Comparison of ENCODE assay signal across 8 cellular contexts in genomic region chr19:38653028-38653571, GRCh38. TPM values are rescaled to one million over a fixed set of nuclear protein-coding genes. Genes with fewer than 3 reads are reported as not detected.
A peak's percentile ranks its signal among the peaks of the same experiment; 100 is the strongest.
DNase-seq lines count a peak whose midpoint lies in the region; ATAC-seq and TF ChIP-seq lines count a peak whose summit lies in the region.

No MANE protein-coding gene starts in this region.

- DNase-seq in CD8-positive, alpha-beta memory T cell = no peak
- DNase-seq in NCI-H748 treated with DMSO at 0.1 percent for 48 hours (lab: John Stamatoyannopoulos, UW) = peak; percentile 8
- DNase-seq in epithelial cell of prostate (ENCODE audit: low read depth, low spot score) = no peak
- no peak for DNase-seq in neural crest cell (ENCODE audit: low read depth, low spot score)
- no peak for DNase-seq in neuronal stem cell (ENCODE audit: low spot score)
- no peak for DNase-seq in stimulated activated CD8-positive, alpha-beta memory T cell treated with anti-CD3 and anti-CD28 coated beads, Interleukin-4, amount 100 ng/mL, for 48 hours
- DNase-seq in NCI-H187 treated with DMSO at 0.1 percent for 48 hours (lab: John Stamatoyannopoulos, UW) = no peak

- H3K9me3 ChIP-seq in CD8-positive, alpha-beta memory T cell (ENCODE audit: low read length) = no peaks in the 10 kb centered on the region
- H3K9me3 ChIP-seq in neuronal stem cell (replicated peaks in 1 of 2; ENCODE audit: control insufficient read depth in 2 of 2, insufficient read depth in 1 of 2, low read depth in 1 of 2, low read length in 2 of 2) = no peaks in the 10 kb centered on the region

- H4K8ac ChIP-seq in neuronal stem cell (ENCODE audit: low read depth, low read length) = no peak overlapping the region

- no CpG with 5 or more reads among the region's 7 CpGs for WGBS in neuronal stem cell (ENCODE audit: extremely low coverage in 2 of 2, insufficient read length in 2 of 2, insufficient replicate concordance in 1 of 2), 2 donors

- no peaks in the 10 kb centered on the region for H3K9me3 Mint-ChIP-seq in CD8-positive, alpha-beta memory T cell
- no peaks in the 10 kb centered on the region for H3K9me3 Mint-ChIP-seq in neural crest cell

- CTCF ChIA-PET in CD8-positive, alpha-beta memory T cell (lab: Charles Lee) = no interaction called here

- no peak overlapping the region for H3K18ac ChIP-seq in neuronal stem cell (ENCODE audit: low read length)

- no peak overlapping the region for H3K4me3 ChIP-seq in CD8-positive, alpha-beta memory T cell (ENCODE audit: low read length)
- no peak overlapping the region for H3K4me3 ChIP-seq in neuronal stem cell (ENCODE audit: low read length in 2 of 2)

- H3K4me1 Mint-ChIP-seq in CD8-positive, alpha-beta memory T cell = peaks cover 83 to 99% (median 97%) of the 10 kb centered on the region in 3 donors
- peaks cover 90% of the 10 kb centered on the region for H3K4me1 Mint-ChIP-seq in neural crest cell

- H3K27ac Mint-ChIP-seq in CD8-positive, alpha-beta memory T cell = peak overlapping the region in 5 of 8 donors; percentile 27 to 90 (median 83)
- H3K27ac Mint-ChIP-seq in neural crest cell (ENCODE audit: unreplicated experiment) = no peak overlapping the region

- H3K27ac ChIP-seq in CD8-positive, alpha-beta memory T cell (ENCODE audit: low read depth, low read length) = peak overlapping the region; percentile 57
- H3K27ac ChIP-seq in epithelial cell of prostate = peak overlapping the region; percentile 99
- H3K27ac ChIP-seq in neuronal stem cell (replicated peaks; ENCODE audit: low read length) = no peak overlapping the region

- H3K27me3 Mint-ChIP-seq in CD8-positive, alpha-beta memory T cell = no peaks in the 10 kb centered on the region
- no peaks in the 10 kb centered on the region for H3K27me3 Mint-ChIP-seq in neural crest cell (ENCODE audit: low read depth)

- H3K27me3 ChIP-seq in CD8-positive, alpha-beta memory T cell (ENCODE audit: insufficient read depth, low read length, poor library complexity, severe bottlenecking) = no peaks in the 10 kb centered on the region
- no peaks in the 10 kb centered on the region for H3K27me3 ChIP-seq in neuronal stem cell (ENCODE audit: control insufficient read depth in 3 of 3, insufficient read depth in 3 of 3, low read depth in 1 of 3, low read length in 3 of 3)

- no peak overlapping the region for H2BK12ac ChIP-seq in neuronal stem cell (ENCODE audit: low read length)

- H2AFZ ChIP-seq in neuronal stem cell (ENCODE audit: low read length) = no peak overlapping the region

- no peak overlapping the region for H3K14ac ChIP-seq in neuronal stem cell (ENCODE audit: low read length)

- H3K36me3 ChIP-seq in CD8-positive, alpha-beta memory T cell (ENCODE audit: insufficient read depth, low read length) = no peaks in the 10 kb centered on the region
- H3K36me3 ChIP-seq in neuronal stem cell (replicated peaks in 1 of 2; ENCODE audit: control insufficient read depth in 2 of 2, insufficient read depth in 2 of 2, low read length in 2 of 2) = peaks cover 4 to 53% of the 10 kb centered on the region in 2 donors

- H3K23ac ChIP-seq in neuronal stem cell (ENCODE audit: low read depth, low read length, poor library complexity) = no peak overlapping the region

- H3K4me1 ChIP-seq in CD8-positive, alpha-beta memory T cell (ENCODE audit: insufficient read depth, low read length) = peaks cover 65% of the 10 kb centered on the region
- H3K4me1 ChIP-seq in neuronal stem cell (ENCODE audit: control insufficient read depth in 2 of 2, insufficient read depth in 1 of 2, low read depth in 1 of 2, low read length in 2 of 2) = peaks cover 15 to 43% of the 10 kb centered on the region in 2 donors

- peaks cover 0 to 25% (median 0%) of the 10 kb centered on the region in 3 donors for H3K36me3 Mint-ChIP-seq in CD8-positive, alpha-beta memory T cell
- peaks cover 4% of the 10 kb centered on the region for H3K36me3 Mint-ChIP-seq in neural crest cell (ENCODE audit: low read depth)

- H3K9ac ChIP-seq in neuronal stem cell (ENCODE audit: low read depth, low read length, poor library complexity) = no peak overlapping the region

- no peak overlapping the region for H4K91ac ChIP-seq in neuronal stem cell (ENCODE audit: low read depth, low read length, poor library complexity)

- H2BK120ac ChIP-seq in neuronal stem cell (ENCODE audit: low read depth, low read length) = no peak overlapping the region

- no peak overlapping the region for H3K4me2 ChIP-seq in neuronal stem cell (ENCODE audit: insufficient read depth, low read length, poor library complexity, severe bottlenecking)

- no peak for ATAC-seq in GM19452 (IDR thresholded peaks at IDR 0.05; ENCODE audit: unreplicated experiment)

- H2BK5ac ChIP-seq in neuronal stem cell (ENCODE audit: low read length) = no peak overlapping the region

- peaks cover 3% of the 10 kb centered on the region for H3K79me1 ChIP-seq in neuronal stem cell (ENCODE audit: low read depth, low read length)

- no peak for TF ChIP-seq CTCF in neural crest cell (conservative IDR thresholded peaks at IDR 0.05)

- POLR2A ChIA-PET in CD8-positive, alpha-beta memory T cell (lab: Charles Lee) = interaction anchor here (0.6 kb wide), 1 partner anchor 34 kb away, joined by 6 read pairs; no protein-coding TSS in a partner anchor

- no peak overlapping the region for H3K4ac ChIP-seq in neuronal stem cell (ENCODE audit: low read length)

- H2BK15ac ChIP-seq in neuronal stem cell (ENCODE audit: low read length) = no peak overlapping the region

- no peak overlapping the region for H2AK5ac ChIP-seq in neuronal stem cell (ENCODE audit: low read depth, low read length)

- H3K4me3 Mint-ChIP-seq in CD8-positive, alpha-beta memory T cell = peak overlapping the region in 3 of 7 donors; percentile 5 to 42 (median 15)
- peak overlapping the region; percentile 62 for H3K4me3 Mint-ChIP-seq in neural crest cell

RNA-seq across cellular contexts. Expression of gene ACTN4, which starts 5.7 kb away (rescaled TPM):
- total RNA-seq in CD8-positive, alpha-beta memory T cell = 100 to 1,000 TPM; 295 to 314 TPM
- 31.9 TPM for polyA plus RNA-seq in CD8-positive, alpha-beta memory T cell
- total RNA-seq in neural crest cell = 324 and 335 TPM in 2 replicates
- polyA plus RNA-seq in neuronal stem cell (2013, experiment 1 of 2) = 205 TPM
- 200 TPM for polyA plus RNA-seq in neuronal stem cell (2013, experiment 2 of 2)

RNA-seq across cellular contexts. Expression of gene EIF3K, which starts 34.1 kb away (rescaled TPM):
- 100 to 1,000 TPM; 275 to 282 TPM for total RNA-seq in CD8-positive, alpha-beta memory T cell
- 401 TPM for polyA plus RNA-seq in CD8-positive, alpha-beta memory T cell
- 255 TPM in 2 replicates for total RNA-seq in neural crest cell
- polyA plus RNA-seq in neuronal stem cell (2013, experiment 1 of 2) = 218 TPM
- 210 TPM for polyA plus RNA-seq in neuronal stem cell (2013, experiment 2 of 2)

RNA-seq across cellular contexts. Expression of gene MAP4K1, which starts 35.3 kb away (rescaled TPM):
- total RNA-seq in CD8-positive, alpha-beta memory T cell = 100 to 1,000 TPM; 161 to 162 TPM
- 178 TPM for polyA plus RNA-seq in CD8-positive, alpha-beta memory T cell
- 1.5 and 3.4 TPM in 2 replicates for total RNA-seq in neural crest cell
- 3.0 TPM for polyA plus RNA-seq in neuronal stem cell (2013, experiment 1 of 2)
- polyA plus RNA-seq in neuronal stem cell (2013, experiment 2 of 2) = 3.5 TPM

Comparison
In these comparisons a context has a peak if more than half of its experiments do, and no peak if none do; other contexts are left out.
1. RNA of gene MAP4K1, which starts 35.3 kb away (total RNA-seq): 161 to 162 TPM in CD8-positive, alpha-beta memory T cell; 1.5 to 3.4 TPM in neural crest cell; every median in the first group is over 10 times any median in the second.